1 cellular context compared by ENCODE assay signal in the genomic region with DNA sequence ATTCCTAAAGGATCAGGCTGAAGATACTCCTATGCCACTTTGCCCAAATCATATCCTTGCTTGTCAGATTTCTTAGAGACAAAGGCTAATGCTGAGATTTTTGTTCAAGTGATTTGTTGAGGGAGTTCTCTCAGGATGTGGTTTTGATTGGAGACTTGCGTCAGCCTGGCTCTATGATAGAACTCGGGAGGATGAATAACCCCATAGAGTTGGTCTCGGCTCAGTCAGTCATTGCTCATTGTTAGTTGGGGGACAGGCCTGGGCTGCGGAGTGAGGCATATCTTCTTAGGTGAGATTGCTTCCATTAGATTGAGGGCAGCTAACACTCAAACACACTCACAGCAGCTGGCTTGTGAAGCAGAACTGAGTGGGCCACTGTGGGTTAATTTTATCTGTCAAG.
TF ChIP-seq lines count a peak whose summit lies in the region.

No MANE protein-coding gene starts in this region.

TF ChIP-seq in GM23338, 12 proteins besides CTCF, POLR2A, EP300 and RAD21 (continued from another document):
- TF ChIP-seq, protein P1, sequence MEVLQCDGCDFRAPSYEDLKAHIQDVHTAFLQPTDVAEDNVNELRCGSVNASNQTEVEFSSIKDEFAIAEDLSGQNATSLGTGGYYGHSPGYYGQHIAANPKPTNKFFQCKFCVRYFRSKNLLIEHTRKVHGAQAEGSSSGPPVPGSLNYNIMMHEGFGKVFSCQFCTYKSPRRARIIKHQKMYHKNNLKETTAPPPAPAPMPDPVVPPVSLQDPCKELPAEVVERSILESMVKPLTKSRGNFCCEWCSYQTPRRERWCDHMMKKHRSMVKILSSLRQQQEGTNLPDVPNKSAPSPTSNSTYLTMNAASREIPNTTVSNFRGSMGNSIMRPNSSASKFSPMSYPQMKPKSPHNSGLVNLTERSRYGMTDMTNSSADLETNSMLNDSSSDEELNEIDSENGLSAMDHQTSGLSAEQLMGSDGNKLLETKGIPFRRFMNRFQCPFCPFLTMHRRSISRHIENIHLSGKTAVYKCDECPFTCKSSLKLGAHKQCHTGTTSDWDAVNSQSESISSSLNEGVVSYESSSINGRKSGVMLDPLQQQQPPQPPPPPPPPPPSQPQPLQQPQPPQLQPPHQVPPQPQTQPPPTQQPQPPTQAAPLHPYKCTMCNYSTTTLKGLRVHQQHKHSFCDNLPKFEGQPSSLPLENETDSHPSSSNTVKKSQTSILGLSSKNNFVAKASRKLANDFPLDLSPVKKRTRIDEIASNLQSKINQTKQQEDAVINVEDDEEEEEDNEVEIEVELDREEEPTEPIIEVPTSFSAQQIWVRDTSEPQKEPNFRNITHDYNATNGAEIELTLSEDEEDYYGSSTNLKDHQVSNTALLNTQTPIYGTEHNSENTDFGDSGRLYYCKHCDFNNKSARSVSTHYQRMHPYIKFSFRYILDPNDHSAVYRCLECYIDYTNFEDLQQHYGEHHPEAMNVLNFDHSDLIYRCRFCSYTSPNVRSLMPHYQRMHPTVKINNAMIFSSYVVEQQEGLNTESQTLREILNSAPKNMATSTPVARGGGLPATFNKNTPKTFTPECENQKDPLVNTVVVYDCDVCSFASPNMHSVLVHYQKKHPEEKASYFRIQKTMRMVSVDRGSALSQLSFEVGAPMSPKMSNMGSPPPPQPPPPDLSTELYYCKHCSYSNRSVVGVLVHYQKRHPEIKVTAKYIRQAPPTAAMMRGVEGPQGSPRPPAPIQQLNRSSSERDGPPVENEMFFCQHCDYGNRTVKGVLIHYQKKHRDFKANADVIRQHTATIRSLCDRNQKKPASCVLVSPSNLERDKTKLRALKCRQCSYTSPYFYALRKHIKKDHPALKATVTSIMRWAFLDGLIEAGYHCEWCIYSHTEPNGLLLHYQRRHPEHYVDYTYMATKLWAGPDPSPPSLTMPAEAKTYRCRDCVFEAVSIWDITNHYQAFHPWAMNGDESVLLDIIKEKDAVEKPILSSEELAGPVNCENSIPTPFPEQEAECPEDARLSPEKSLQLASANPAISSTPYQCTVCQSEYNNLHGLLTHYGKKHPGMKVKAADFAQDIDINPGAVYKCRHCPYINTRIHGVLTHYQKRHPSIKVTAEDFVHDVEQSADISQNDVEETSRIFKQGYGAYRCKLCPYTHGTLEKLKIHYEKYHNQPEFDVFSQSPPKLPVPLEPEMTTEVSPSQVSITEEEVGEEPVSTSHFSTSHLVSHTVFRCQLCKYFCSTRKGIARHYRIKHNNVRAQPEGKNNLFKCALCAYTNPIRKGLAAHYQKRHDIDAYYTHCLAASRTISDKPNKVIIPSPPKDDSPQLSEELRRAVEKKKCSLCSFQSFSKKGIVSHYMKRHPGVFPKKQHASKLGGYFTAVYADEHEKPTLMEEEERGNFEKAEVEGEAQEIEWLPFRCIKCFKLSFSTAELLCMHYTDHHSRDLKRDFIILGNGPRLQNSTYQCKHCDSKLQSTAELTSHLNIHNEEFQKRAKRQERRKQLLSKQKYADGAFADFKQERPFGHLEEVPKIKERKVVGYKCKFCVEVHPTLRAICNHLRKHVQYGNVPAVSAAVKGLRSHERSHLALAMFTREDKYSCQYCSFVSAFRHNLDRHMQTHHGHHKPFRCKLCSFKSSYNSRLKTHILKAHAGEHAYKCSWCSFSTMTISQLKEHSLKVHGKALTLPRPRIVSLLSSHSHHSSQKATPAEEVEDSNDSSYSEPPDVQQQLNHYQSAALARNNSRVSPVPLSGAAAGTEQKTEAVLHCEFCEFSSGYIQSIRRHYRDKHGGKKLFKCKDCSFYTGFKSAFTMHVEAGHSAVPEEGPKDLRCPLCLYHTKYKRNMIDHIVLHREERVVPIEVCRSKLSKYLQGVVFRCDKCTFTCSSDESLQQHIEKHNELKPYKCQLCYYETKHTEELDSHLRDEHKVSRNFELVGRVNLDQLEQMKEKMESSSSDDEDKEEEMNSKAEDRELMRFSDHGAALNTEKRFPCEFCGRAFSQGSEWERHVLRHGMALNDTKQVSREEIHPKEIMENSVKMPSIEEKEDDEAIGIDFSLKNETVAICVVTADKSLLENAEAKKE (CRISPR knock-in tag; IDR thresholded peaks at IDR 0.05) = no peak
- TF ChIP-seq POLR2AphosphoS5 (IDR thresholded peaks at IDR 0.05; ENCODE audit: low read depth) (no peak), NANOG (IDR thresholded peaks at IDR 0.05; ENCODE audit: borderline replicate concordance) (no peak), ZNF331 (CRISPR knock-in tag; IDR thresholded peaks at IDR 0.05; ENCODE audit: low read depth) (no peak), CREB1 (CRISPR knock-in tag; IDR thresholded peaks at IDR 0.05; ENCODE audit: low read depth) (no peak), ZNF114 (CRISPR knock-in tag; IDR thresholded peaks at IDR 0.05) (no peak), JUNB (IDR thresholded peaks at IDR 0.05; ENCODE audit: unreplicated experiment) (no peak)
